Comparison of ENCODE assay signal across 8 cellular contexts in the genomic region with DNA sequence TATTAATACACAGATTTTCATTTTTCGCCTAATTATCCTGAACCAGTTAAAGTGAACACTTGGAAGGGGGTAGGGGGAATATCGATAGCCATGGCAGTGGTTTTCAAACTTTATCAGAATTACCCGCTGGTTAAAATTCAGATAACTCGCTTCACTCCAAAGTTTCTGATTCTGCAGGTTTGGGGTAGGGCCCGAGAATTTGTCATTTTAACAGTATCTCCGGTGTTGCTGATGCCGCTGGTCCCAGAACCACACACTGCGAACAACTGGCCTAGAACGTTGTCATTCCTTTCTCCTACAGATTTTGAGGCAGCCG. TPM values are rescaled to one million over a fixed set of nuclear protein-coding genes. Genes with fewer than 3 reads are reported as not detected.
DNase-seq lines count a peak whose midpoint lies in the region; ATAC-seq and TF ChIP-seq lines count a peak whose summit lies in the region.

No MANE protein-coding gene starts in this region.

- H3K9me3 Mint-ChIP-seq in CD4-positive, CD25-positive, alpha-beta regulatory T cell = no peaks in the 10 kb centered on the region
- H3K9me3 Mint-ChIP-seq in nephron progenitor cell = no peaks in the 10 kb centered on the region

- peak overlapping the region; percentile 90 to 98 (median 96) for H3K4me3 Mint-ChIP-seq in CD4-positive, CD25-positive, alpha-beta regulatory T cell
- H3K4me3 Mint-ChIP-seq in nephron progenitor cell = peak overlapping the region; percentile 95

- peaks cover 26 to 46% (median 36%) of the 10 kb centered on the region in 4 donors for H3K4me1 Mint-ChIP-seq in CD4-positive, CD25-positive, alpha-beta regulatory T cell
- H3K4me1 Mint-ChIP-seq in nephron progenitor cell = peaks cover 29% of the 10 kb centered on the region

- no peaks in the 10 kb centered on the region for H3K27me3 Mint-ChIP-seq in CD4-positive, CD25-positive, alpha-beta regulatory T cell
- peaks cover 3% of the 10 kb centered on the region for H3K27me3 Mint-ChIP-seq in nephron progenitor cell (ENCODE audit: low read depth, poor library complexity)

- H3K27ac ChIP-seq in CD4-positive, CD25-positive, alpha-beta regulatory T cell (ENCODE audit: insufficient read depth, low read length, poor library complexity, severe bottlenecking) = peak overlapping the region; percentile 96
- H3K27ac ChIP-seq in duodenal mucosa (ENCODE audit: low read depth, low read length) = peak overlapping the region; percentile 97

- peaks cover 31% of the 10 kb centered on the region for H3K4me1 ChIP-seq in CD4-positive, CD25-positive, alpha-beta regulatory T cell (ENCODE audit: control insufficient read depth, insufficient read depth, low read length, poor library complexity, severe bottlenecking)
- peaks cover 8 to 10% of the 10 kb centered on the region in 2 donors for H3K4me1 ChIP-seq in duodenal mucosa (ENCODE audit: control insufficient read depth in 1 of 2, insufficient read depth in 2 of 2, low read length in 2 of 2)

- H3K27ac Mint-ChIP-seq in CD4-positive, CD25-positive, alpha-beta regulatory T cell = peak overlapping the region; percentile 98 to 100 (median 99)
- H3K27ac Mint-ChIP-seq in nephron progenitor cell = peak overlapping the region; percentile 100

- peak in 1 of 2 donors; percentile 24 for ATAC-seq in CD4-positive, CD25-positive, alpha-beta regulatory T cell (ENCODE audit: low read depth in 2 of 2)
- ATAC-seq in HG02885 (IDR thresholded peaks at IDR 0.05; ENCODE audit: poor library complexity, unreplicated experiment) (no peak), HG02763 (IDR thresholded peaks at IDR 0.05; ENCODE audit: unreplicated experiment) (no peak)

- no peaks in the 10 kb centered on the region for H3K27me3 ChIP-seq in CD4-positive, CD25-positive, alpha-beta regulatory T cell (ENCODE audit: control insufficient read depth, insufficient read depth, low read length)
- H3K27me3 ChIP-seq in duodenal mucosa (ENCODE audit: control insufficient read depth in 1 of 2, insufficient read depth in 2 of 2, low read length in 2 of 2) = no peaks in the 10 kb centered on the region

- no peak for TF ChIP-seq CTCF in nephron progenitor cell (IDR thresholded peaks at IDR 0.05)

- H3K9ac ChIP-seq in duodenal mucosa (ENCODE audit: low read depth in 1 of 2, low read length in 2 of 2) = peak overlapping the region; percentile 81 to 100

- H3K9me3 ChIP-seq in CD4-positive, CD25-positive, alpha-beta regulatory T cell (ENCODE audit: control insufficient read depth in 2 of 2, low read length in 2 of 2) = no peaks in the 10 kb centered on the region
- no peaks in the 10 kb centered on the region for H3K9me3 ChIP-seq in duodenal mucosa (ENCODE audit: control insufficient read depth in 1 of 2, low read length in 2 of 2)

- peaks cover 10% of the 10 kb centered on the region for H3K36me3 Mint-ChIP-seq in CD4-positive, CD25-positive, alpha-beta regulatory T cell
- peaks cover 23% of the 10 kb centered on the region for H3K36me3 Mint-ChIP-seq in nephron progenitor cell (ENCODE audit: low read depth)

- H3K36me3 ChIP-seq in CD4-positive, CD25-positive, alpha-beta regulatory T cell (ENCODE audit: control insufficient read depth, insufficient read depth, low read length) = peaks cover 12% of the 10 kb centered on the region
- peaks cover 0 to 6% of the 10 kb centered on the region in 2 donors for H3K36me3 ChIP-seq in duodenal mucosa (ENCODE audit: control insufficient read depth in 1 of 2, insufficient read depth in 2 of 2, low read length in 2 of 2)

- H3K4me3 ChIP-seq in CD4-positive, CD25-positive, alpha-beta regulatory T cell (ENCODE audit: low read depth, low read length) = peak overlapping the region; percentile 95
- peak overlapping the region; percentile 93 for H3K4me3 ChIP-seq in Jurkat, Clone E6-1 (ENCODE audit: low read length)
- H3K4me3 ChIP-seq in duodenal mucosa (ENCODE audit: low read depth in 1 of 2, low read length in 2 of 2) = peak overlapping the region; percentile 95 to 96

- no peak for DNase-seq in CD4-positive, CD25-positive, alpha-beta regulatory T cell
- DNase-seq in Jurkat, Clone E6-1 (ENCODE audit: low read depth, low spot score) = no peak
- no peak for DNase-seq in nephron progenitor cell
- DNase-seq in NCI-H82 (lab: John Stamatoyannopoulos, UW) = no peak
- DNase-seq in DMS153 (lab: John Stamatoyannopoulos, UW) = no peak

RNA-seq across cellular contexts. Expression of gene NSRP1, which starts 0.3 kb away (rescaled TPM):
- total RNA-seq in CD4-positive, CD25-positive, alpha-beta regulatory T cell = 31.8 TPM
- 10 to 100 TPM; 16.3 to 27.2 (median 22.2) TPM for polyA plus RNA-seq in CD4-positive, CD25-positive, alpha-beta regulatory T cell
- polyA plus RNA-seq in Jurkat, Clone E6-1 (2012; ENCODE audit: insufficient read depth, insufficient read length) = 29.1 TPM
